In the genomic region with DNA sequence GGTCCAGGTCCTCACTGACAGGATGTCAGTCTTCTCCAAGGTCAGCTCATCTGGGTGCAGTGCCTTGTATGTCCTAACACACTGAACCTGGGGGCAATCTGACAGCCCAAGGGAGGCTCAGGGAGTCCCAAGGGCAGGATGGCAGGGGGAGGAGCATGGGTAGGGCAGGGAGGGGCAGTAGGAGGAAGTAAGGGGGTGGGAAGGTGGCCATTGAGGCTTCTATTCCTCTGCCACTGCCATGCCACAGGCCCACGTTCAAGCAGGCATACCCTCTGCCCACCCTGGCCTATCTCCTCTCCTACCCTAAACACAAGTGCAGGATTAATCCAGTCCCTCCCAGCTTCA, we compare ENCODE assay signal across 14 cellular contexts. TPM values are rescaled to one million over a fixed set of nuclear protein-coding genes. Genes with fewer than 3 reads are reported as not detected.
"Had no signal": no experiment of that assay in that cellular context is flagged by ENCODE, and none has a peak within 500 bp of the region (broad histone marks: within the 10 kb centered on the region; RNA-seq: fewer than 3 reads in every experiment).

No MANE protein-coding gene starts in this region.

- H3K4me3 ChIP-seq: cardiac muscle cell, esophagus squamous epithelium, lower lobe of right lung, right lobe of liver, upper lobe of left lung had no signal

- H3K4me1 ChIP-seq: esophagus squamous epithelium, lower lobe of right lung, right lobe of liver, upper lobe of left lung had no signal

- ATAC-seq: lower lobe of right lung; naive thymus-derived CD4-positive, alpha-beta T cell had no signal

- H3K27me3 Mint-ChIP-seq: progenitor cell of endocrine pancreas had no signal

- H3K36me3 ChIP-seq: cardiac muscle cell, right lobe of liver had no signal

- DNase-seq: activated CD4-positive, CD25-positive, alpha-beta regulatory T cell treated with anti-CD3 and anti-CD28 coated beads, Interleukin-2, amount 50 U/mL, for 72 hours; esophagus squamous epithelium; foreskin fibroblast; glutamatergic neuron; lower lobe of right lung; naive thymus-derived CD4-positive, alpha-beta T cell; nucleus accumbens; right lobe of liver; stimulated activated CD4-positive, alpha-beta T cell treated with anti-CD3 and anti-CD28 coated beads, Interleukin-2, amount 100 ng/mL, for 24 hours; stimulated activated naive CD4-positive, alpha-beta T cell treated with Interleukin-2 at 50 U/mL for 16 hours; upper lobe of left lung had no signal

- H3K27me3 ChIP-seq: cardiac muscle cell, esophagus squamous epithelium, right lobe of liver, upper lobe of left lung had no signal

- H3K9me3 Mint-ChIP-seq: activated T-helper 2 cell treated with anti-CD3 and anti-CD28 coated beads, Interferon-gamma antibody, Interleukin-2, Interleukin-4, amounts not matched to agents 10 μg/mL and 5 μg/mL and 100 μg/mL, durations not matched to agents 14 hours and 24 hours and 36 hours; naive thymus-derived CD4-positive, alpha-beta T cell had no signal

- H3K4me3 Mint-ChIP-seq: naive thymus-derived CD4-positive, alpha-beta T cell had no signal

- H3K27ac ChIP-seq: cardiac muscle cell, esophagus squamous epithelium, lower lobe of right lung, right lobe of liver, upper lobe of left lung had no signal

- H3K9me3 ChIP-seq: esophagus squamous epithelium, lower lobe of right lung, right lobe of liver, upper lobe of left lung had no signal

- H3K27ac Mint-ChIP-seq: activated T-helper 2 cell treated with anti-CD3 and anti-CD28 coated beads, Interferon-gamma antibody, Interleukin-2, Interleukin-4, amounts not matched to agents 10 μg/mL and 5 μg/mL and 100 μg/mL, durations not matched to agents 14 hours and 24 hours and 36 hours; progenitor cell of endocrine pancreas had no signal

RNA-seq across cellular contexts. Expression of a gene that starts 43.3 kb away (rescaled TPM):
- total RNA-seq: activated T-helper 2 cell treated with anti-CD3 and anti-CD28 coated beads, Interferon-gamma antibody, Interleukin-2, Interleukin-4, amounts not matched to agents 10 μg/mL and 5 μg/mL and 100 μg/mL, durations not matched to agents 14 hours and 24 hours and 36 hours had no signal
